Comparison of ENCODE assay signal across 12 cellular contexts in the genomic region with DNA sequence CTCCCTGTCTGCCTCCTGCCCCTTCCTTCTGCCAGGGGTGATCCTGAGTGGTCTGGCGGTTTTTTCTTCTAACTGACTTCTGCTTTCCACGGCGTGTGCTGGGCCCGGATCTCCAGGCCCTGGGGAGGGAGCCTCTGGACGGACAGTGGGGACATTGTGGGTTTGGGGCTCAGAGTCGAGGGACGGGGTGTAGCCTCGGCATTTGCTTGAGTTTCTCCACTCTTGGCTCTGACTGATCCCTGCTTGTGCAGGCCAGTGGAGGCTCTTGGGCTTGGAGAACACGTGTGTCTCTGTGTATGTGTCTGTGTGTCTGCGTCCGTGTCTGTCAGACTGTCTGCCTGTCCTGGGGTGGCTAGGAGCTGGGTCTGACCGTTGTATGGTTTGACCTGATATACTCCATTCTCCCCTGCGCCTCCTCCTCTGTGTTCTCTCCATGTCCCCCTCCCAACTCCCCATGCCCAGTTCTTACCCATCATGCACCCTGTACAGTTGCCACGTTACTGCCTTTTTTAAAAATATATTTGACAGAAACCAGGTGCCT. TPM values are rescaled to one million over a fixed set of nuclear protein-coding genes. Genes with fewer than 3 reads are reported as not detected.
DNase-seq lines count a peak whose midpoint lies in the region; ATAC-seq and TF ChIP-seq lines count a peak whose summit lies in the region.
"Had no signal": no experiment of that assay in that cellular context is flagged by ENCODE, and none has a peak within 500 bp of the region (broad histone marks: within the 10 kb centered on the region; RNA-seq: fewer than 3 reads in every experiment).

No MANE protein-coding gene starts in this region.

- ATAC-seq in thoracic aorta (ENCODE audit: insufficient number of reproducible peaks, low FRiP score, low read depth) = peak; percentile 1
- no peak for ATAC-seq in GM21723 (IDR thresholded peaks at IDR 0.05; ENCODE audit: unreplicated experiment)

- TF ChIP-seq CTCF in OCI-LY7 (conservative IDR thresholded peaks at IDR 0.05; ENCODE audit: low read length) (no peak), thoracic aorta (IDR thresholded peaks at IDR 0.05) (no peak)

- H3K4ac ChIP-seq in mesenchymal stem cell (ENCODE audit: low read depth in 1 of 2, low read length in 2 of 2) = no peak overlapping the region

- H2BK15ac ChIP-seq in mesenchymal stem cell (ENCODE audit: low read depth, poor library complexity, severe bottlenecking) = no peak overlapping the region

- H3K9ac ChIP-seq in mesenchymal stem cell (ENCODE audit: low read length) = peak overlapping the region; percentile 58

- H3K14ac ChIP-seq in mesenchymal stem cell (ENCODE audit: low read length in 2 of 2) = no peak overlapping the region

- CTCF ChIA-PET in OCI-LY7 (lab: Charles Lee; ENCODE audit: unreplicated experiment) = interaction anchor here (1.0 to 2.6 kb wide), 3 partner anchors 9 to 64 kb away, joined by 3 to 15 read pairs (median 3); a partner anchor contains a TSS

- H3K4me1 ChIP-seq in OCI-LY7 (ENCODE audit: insufficient read depth, low read length, poor library complexity, severe bottlenecking) (peaks cover 24% of the 10 kb centered on the region), mesenchymal stem cell (ENCODE audit: control insufficient read depth, insufficient read depth, low read depth, low read length) (peaks cover 23% of the 10 kb centered on the region), thoracic aorta (ENCODE audit: control insufficient read depth in 1 of 2, low read depth in 2 of 2) (peaks cover 27 to 62% of the 10 kb centered on the region in 2 donors)

- H3K27ac ChIP-seq in OCI-LY7 (ENCODE audit: low read depth, low read length, poor library complexity, severe bottlenecking) (peak overlapping the region; percentile 25), cingulate gyrus (ENCODE audit: low read depth, low read length) (peak overlapping the region; percentile 66), mesenchymal stem cell (ENCODE audit: low read length, poor library complexity, severe bottlenecking) (no peak overlapping the region), thoracic aorta (peak overlapping the region; percentile 84 to 96)
- H3K27ac ChIP-seq: brain microvascular endothelial cell had no signal

- H3K27me3 ChIP-seq in mesenchymal stem cell (ENCODE audit: control insufficient read depth in 1 of 2, insufficient read depth in 1 of 2, low read length in 2 of 2) (no peaks in the 10 kb centered on the region), thoracic aorta (replicated peaks; ENCODE audit: insufficient read depth) (no peaks in the 10 kb centered on the region)
- H3K27me3 ChIP-seq: brain microvascular endothelial cell had no signal

- peak overlapping the region in 1 of 2 experiments; percentile 54 for H3K18ac ChIP-seq in mesenchymal stem cell (ENCODE audit: low read depth in 1 of 2, low read length in 2 of 2)

- peaks cover 6% of the 10 kb centered on the region for H3K79me1 ChIP-seq in mesenchymal stem cell (replicated peaks; ENCODE audit: low read length, poor library complexity, severe bottlenecking)

- no peak overlapping the region for H2BK5ac ChIP-seq in mesenchymal stem cell (ENCODE audit: low read depth, low read length, poor library complexity, severe bottlenecking)

- H4K20me1 ChIP-seq in OCI-LY7 (ENCODE audit: insufficient read depth, low read length) = no peaks in the 10 kb centered on the region

- no peaks in the 10 kb centered on the region for H3K9me3 ChIP-seq in OCI-LY7 (ENCODE audit: low read length)
- no peaks in the 10 kb centered on the region for H3K9me3 ChIP-seq in mesenchymal stem cell (ENCODE audit: control insufficient read depth, low read length)
- no peaks in the 10 kb centered on the region for H3K9me3 ChIP-seq in thoracic aorta

- no peak overlapping the region for H3K23ac ChIP-seq in mesenchymal stem cell (ENCODE audit: low read length in 2 of 2)

- H3K36me3 ChIP-seq in OCI-LY7 (ENCODE audit: insufficient read depth, low read length) (peaks cover 72% of the 10 kb centered on the region), mesenchymal stem cell (ENCODE audit: control insufficient read depth in 1 of 2, insufficient read depth in 2 of 2, low read depth in 1 of 2, low read length in 2 of 2) (peaks cover 14 to 49% of the 10 kb centered on the region in 2 experiments), thoracic aorta (peaks cover 43% of the 10 kb centered on the region)

- no peak for DNase-seq in OCI-LY7 (ENCODE audit: low spot score)
- DNase-seq in mesenchymal stem cell = no peak
- no peak for DNase-seq in thoracic aorta (ENCODE audit: low spot score)
- no peak for DNase-seq in NCI-H2227 (lab: John Stamatoyannopoulos, UW; ENCODE audit: unreplicated experiment)
- DNase-seq in DMS153 treated with DMSO at 0.1 percent for 48 hours (lab: John Stamatoyannopoulos, UW; ENCODE audit: unreplicated experiment) = no peak
- DNase-seq: activated CD4-positive, alpha-beta memory T cell treated with anti-CD3 and anti-CD28 coated beads for 36 hours; DND-41; GOT3; NCI-H1417 treated with DMSO at 0.1 percent for 48 hours had no signal

- H3K4me3 ChIP-seq in OCI-LY7 (ENCODE audit: low read depth, low read length, poor library complexity, severe bottlenecking) (no peak overlapping the region), mesenchymal stem cell (ENCODE audit: insufficient read depth in 1 of 2, low read depth in 1 of 2, low read length in 2 of 2) (no peak overlapping the region), thoracic aorta (no peak overlapping the region)

- no peaks in the 10 kb centered on the region for H3K9me2 ChIP-seq in OCI-LY7 (ENCODE audit: insufficient read depth, low read length)

- H2BK120ac ChIP-seq in mesenchymal stem cell (ENCODE audit: low read depth, low read length) = no peak overlapping the region

- POLR2A ChIA-PET in OCI-LY7 (lab: Charles Lee) = interaction anchor here (0.8 to 2.8 kb wide), 3 partner anchors 9 to 29 kb away, joined by 3 to 15 read pairs (median 3); a partner anchor contains a TSS

- H2AFZ ChIP-seq in OCI-LY7 (ENCODE audit: low read length) (no peak overlapping the region), mesenchymal stem cell (ENCODE audit: low read depth, low read length) (no peak overlapping the region)

- H2AK5ac ChIP-seq in mesenchymal stem cell (ENCODE audit: low read length, severe bottlenecking) = peak overlapping the region; percentile 10

- H4K91ac ChIP-seq in mesenchymal stem cell (ENCODE audit: low read length) = no peak overlapping the region

- H4K8ac ChIP-seq in mesenchymal stem cell (ENCODE audit: low read length) = no peak overlapping the region

- peak overlapping the region in 1 of 2 experiments; percentile 29 for H2BK12ac ChIP-seq in mesenchymal stem cell (ENCODE audit: low read length in 2 of 2)

- H3K4me2 ChIP-seq in OCI-LY7 (ENCODE audit: low read length) (no peak overlapping the region), mesenchymal stem cell (ENCODE audit: low read length, poor library complexity, severe bottlenecking) (no peak overlapping the region)

- no peaks in the 10 kb centered on the region for H3K79me2 ChIP-seq in OCI-LY7 (ENCODE audit: insufficient read depth, low read depth, low read length)

- 91% methylated on average over 11 of the region's 14 CpGs for WGBS in mesenchymal stem cell

- BruUV-seq in OCI-LY7 (replicated peaks; lab: Mats Ljungman, UMichigan) = no TSS peak

- intact Hi-C loops in OCI-LY7 (cut with micrococcal nuclease; ENCODE audit: unreplicated experiment) = loop anchor here (1.0 to 2.0 kb wide), 2 partner anchors 13 to 61 kb away; no protein-coding TSS in a partner anchor

RNA-seq across cellular contexts. Expression of a gene that starts 10.2 kb away (rescaled TPM):
- total RNA-seq in OCI-LY7 (2014; rRNA removed; shearing (Covaris generic)) = 51.5 and 52.6 TPM in 2 replicates
- total RNA-seq in OCI-LY7 (2022) (54.1 and 64.6 TPM in 2 replicates), thoracic aorta (100 to 1,000 TPM; 132 to 172 TPM)
- polyA plus RNA-seq in mesenchymal stem cell (2013, experiment 1 of 2) = 31.6 TPM
- 29.2 TPM for polyA plus RNA-seq in mesenchymal stem cell (2013, experiment 2 of 2)

RNA-seq across cellular contexts. Expression of a gene that starts 13.3 kb away (rescaled TPM):
- 911 and 1,004 TPM in 2 replicates for total RNA-seq in OCI-LY7 (2014; rRNA removed; shearing (Covaris generic))
- 1,055 and 1,282 TPM in 2 replicates for total RNA-seq in OCI-LY7 (2022)
- 545 TPM for polyA plus RNA-seq in mesenchymal stem cell (2013, experiment 1 of 2)
- polyA plus RNA-seq in mesenchymal stem cell (2013, experiment 2 of 2) = 525 TPM
- 100 to 1,000 TPM; 405 to 695 TPM for total RNA-seq in thoracic aorta

RNA-seq across cellular contexts. Expression of a gene that starts 16.9 kb away (rescaled TPM):
- total RNA-seq in OCI-LY7 (2014; rRNA removed; shearing (Covaris generic)) = not detected in 2 replicates
- total RNA-seq in OCI-LY7 (2022) = not detected in 2 replicates
- not detected for polyA plus RNA-seq in mesenchymal stem cell (2013, experiment 1 of 2)
- polyA plus RNA-seq in mesenchymal stem cell (2013, experiment 2 of 2) = not detected
- total RNA-seq in thoracic aorta = not detected
- total RNA-seq: activated CD4-positive, alpha-beta memory T cell treated with anti-CD3 and anti-CD28 coated beads for 36 hours had no signal

RNA-seq across cellular contexts. Expression of a gene that starts 23.7 kb away (rescaled TPM):
- 10.1 and 13.9 TPM in 2 replicates for total RNA-seq in OCI-LY7 (2014; rRNA removed; shearing (Covaris generic))
- total RNA-seq in OCI-LY7 (2022) (15.3 and 16.5 TPM in 2 replicates), thoracic aorta (10 to 100 TPM; 19.9 to 33.3 TPM)
- 80.8 TPM for polyA plus RNA-seq in mesenchymal stem cell (2013, experiment 1 of 2)
- polyA plus RNA-seq in mesenchymal stem cell (2013, experiment 2 of 2) = 81.8 TPM

RNA-seq across cellular contexts. Expression of a gene that starts 31.7 kb away (rescaled TPM):
- 27.5 and 43.1 TPM in 2 replicates for total RNA-seq in OCI-LY7 (2014; rRNA removed; shearing (Covaris generic))
- total RNA-seq in OCI-LY7 (2022) (22.4 and 24.8 TPM in 2 replicates), thoracic aorta (10 to 100 TPM in 1 of 2 donors, 1 to 10 TPM in 1; 5.5 to 10.6 TPM)
- 4.9 TPM for polyA plus RNA-seq in mesenchymal stem cell (2013, experiment 1 of 2)
- 4.8 TPM for polyA plus RNA-seq in mesenchymal stem cell (2013, experiment 2 of 2)
